14 cellular contexts compared by ENCODE assay signal in the genomic region with DNA sequence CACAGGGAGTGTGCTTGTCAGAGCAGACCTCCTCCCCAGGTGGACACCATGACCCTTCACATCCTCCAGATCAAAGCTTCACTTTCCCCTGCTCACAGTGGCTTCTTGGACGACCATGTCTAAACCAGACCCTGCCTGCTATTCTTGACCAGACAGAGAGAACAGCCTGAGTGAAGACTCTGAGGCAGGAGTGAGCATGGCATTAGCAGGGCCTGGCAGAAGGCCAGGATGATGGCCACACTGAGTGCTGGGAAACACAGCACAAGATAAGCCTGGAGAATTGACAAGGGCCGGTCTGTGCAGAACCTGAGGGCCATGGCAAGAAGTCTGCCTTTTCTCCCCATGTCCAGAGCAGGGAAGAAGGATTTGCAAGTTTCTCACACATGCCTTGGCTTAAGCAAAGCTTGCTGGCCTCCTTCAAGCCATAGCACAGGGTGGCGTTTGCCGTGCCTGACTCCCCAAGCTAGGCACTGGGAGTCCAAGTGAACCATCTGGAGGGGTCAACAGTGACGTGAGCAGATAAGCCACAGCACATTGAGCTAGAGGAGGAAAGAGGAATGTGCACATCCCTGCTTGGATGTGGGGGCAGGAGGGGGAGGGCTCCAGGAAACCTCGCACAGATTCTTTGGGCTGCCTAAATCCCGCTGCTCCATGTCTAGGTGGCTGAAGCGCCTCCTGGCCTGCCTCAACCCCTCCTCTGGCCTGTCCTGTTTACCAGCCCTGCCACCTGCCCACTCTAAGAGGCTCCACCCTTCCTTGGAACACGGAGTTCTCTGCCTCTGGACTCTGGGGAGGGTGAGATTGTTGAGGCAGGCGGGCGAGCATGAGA.
DNase-seq lines count a peak whose midpoint lies in the region; ATAC-seq and TF ChIP-seq lines count a peak whose summit lies in the region.
"Had no signal": no experiment of that assay in that cellular context is flagged by ENCODE, and none has a peak within 500 bp of the region (broad histone marks: within the 10 kb centered on the region; RNA-seq: fewer than 3 reads in every experiment).

No MANE protein-coding gene starts in this region.

- H3K4me1 ChIP-seq in thyroid gland = peaks cover 7 to 22% of the 10 kb centered on the region in 2 donors

- no peaks in the 10 kb centered on the region for H3K9me3 ChIP-seq in thyroid gland
- H3K9me3 ChIP-seq: HAP-1 had no signal

- TF ChIP-seq CTCF in fibroblast of the aortic adventitia (IDR thresholded peaks at IDR 0.05; ENCODE audit: insufficient read depth, low read length) (no peak), thyroid gland (IDR thresholded peaks at IDR 0.05) (no peak)

- H3K36me3 ChIP-seq in thyroid gland = no peaks in the 10 kb centered on the region
- H3K36me3 ChIP-seq: HAP-1 had no signal

- TF ChIP-seq POLR2A in thyroid gland (IDR thresholded peaks at IDR 0.05) = no peak

- 65 to 69% methylated on average over 11 of the region's 11 CpGs for WGBS in thyroid gland, 2 donors

- DNase-seq in NCI-H2196 (lab: John Stamatoyannopoulos, UW; ENCODE audit: unreplicated experiment) (peak; percentile 16), NCI-H2196 treated with DMSO at 0.1 percent for 48 hours (lab: John Stamatoyannopoulos, UW; ENCODE audit: unreplicated experiment) (no peak), fibroblast of the aortic adventitia (ENCODE audit: low read depth) (peak; percentile 26), midbrain (lab: John Stamatoyannopoulos, UW) (peak; percentile 17), thyroid gland (peak; percentile 77 to 80), DMS153 treated with DMSO at 0.1 percent for 48 hours (lab: John Stamatoyannopoulos, UW; ENCODE audit: unreplicated experiment) (no peak)
- DNase-seq in activated naive CD4-positive, alpha-beta T cell treated with Interleukin-2 at 50 U/mL for 16 hours = no peak
- DNase-seq: activated CD4-positive, alpha-beta T cell treated with anti-CD3 and anti-CD28 coated beads for 4 hours; immature natural killer cell; KBM-7; T-helper 17 cell had no signal

- no peak for ATAC-seq in GM21367 (IDR thresholded peaks at IDR 0.05; ENCODE audit: unreplicated experiment)
- ATAC-seq: activated naive CD4-positive, alpha-beta T cell treated with anti-CD3 and anti-CD28 coated beads, Interleukin-2, amount 50 U/mL, for 72 hours; T-helper 17 cell had no signal

- H3K4me3 ChIP-seq in fibroblast of the aortic adventitia (ENCODE audit: low read depth, low read length) = no peak overlapping the region
- H3K4me3 ChIP-seq in thyroid gland (replicated peaks in 1 of 3) = no peak overlapping the region
- H3K4me3 ChIP-seq: HAP-1 had no signal

- intact Hi-C loops in thyroid gland (cut with DNase I) = loop anchor here (5.0 kb wide), 1 partner anchor 256 kb away; no protein-coding TSS in a partner anchor

- no peaks in the 10 kb centered on the region for H3K27me3 ChIP-seq in thyroid gland

- peak overlapping the region in 1 of 3 donors; percentile 51 for H3K27ac ChIP-seq in thyroid gland

Comparison
In these comparisons a context has a peak if more than half of its experiments do, and no peak if none do; other contexts are left out.
1. DNase-seq: peak in NCI-H2196 (single experiment), fibroblast of the aortic adventitia (single experiment), midbrain (single experiment) and thyroid gland (2 of 2); none in NCI-H2196 treated with DMSO at 0.1 percent for 48 hours (single experiment), DMS153 treated with DMSO at 0.1 percent for 48 hours (single experiment) and activated naive CD4-positive, alpha-beta T cell treated with Interleukin-2 at 50 U/mL for 16 hours (single experiment).